2 cellular contexts compared by ENCODE assay signal in the genomic region with DNA sequence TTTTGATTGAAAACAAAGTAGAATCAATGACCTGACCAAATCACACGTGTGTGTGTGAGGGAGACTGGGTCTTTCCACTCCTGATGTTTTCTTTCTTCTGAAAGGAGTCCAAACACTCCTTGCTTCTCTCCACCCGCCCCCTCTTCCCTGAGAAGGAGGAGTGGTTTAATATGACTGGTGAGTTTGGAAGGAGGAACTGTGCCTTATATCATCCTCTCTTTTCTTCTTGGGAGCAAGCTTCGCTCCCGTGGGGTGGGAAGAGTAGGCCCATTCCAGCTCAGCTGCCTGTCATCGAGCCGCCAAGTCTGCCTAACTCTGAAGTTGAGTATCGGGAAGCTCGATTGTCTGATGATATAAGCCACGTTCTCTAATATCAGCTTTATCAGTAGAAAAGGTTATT.
TF ChIP-seq lines count a peak whose summit lies in the region.

No MANE protein-coding gene starts in this region.

TF ChIP-seq in SK-N-SH, 30 proteins besides CTCF, POLR2A, EP300 and RAD21 (continued from another document):
- no peak for TF ChIP-seq JUND (IDR thresholded peaks at IDR 0.05)

TF ChIP-seq in neural cell, 6 proteins besides CTCF, POLR2A, EP300 and RAD21 (continued from another document):
- TF ChIP-seq, protein P1, sequence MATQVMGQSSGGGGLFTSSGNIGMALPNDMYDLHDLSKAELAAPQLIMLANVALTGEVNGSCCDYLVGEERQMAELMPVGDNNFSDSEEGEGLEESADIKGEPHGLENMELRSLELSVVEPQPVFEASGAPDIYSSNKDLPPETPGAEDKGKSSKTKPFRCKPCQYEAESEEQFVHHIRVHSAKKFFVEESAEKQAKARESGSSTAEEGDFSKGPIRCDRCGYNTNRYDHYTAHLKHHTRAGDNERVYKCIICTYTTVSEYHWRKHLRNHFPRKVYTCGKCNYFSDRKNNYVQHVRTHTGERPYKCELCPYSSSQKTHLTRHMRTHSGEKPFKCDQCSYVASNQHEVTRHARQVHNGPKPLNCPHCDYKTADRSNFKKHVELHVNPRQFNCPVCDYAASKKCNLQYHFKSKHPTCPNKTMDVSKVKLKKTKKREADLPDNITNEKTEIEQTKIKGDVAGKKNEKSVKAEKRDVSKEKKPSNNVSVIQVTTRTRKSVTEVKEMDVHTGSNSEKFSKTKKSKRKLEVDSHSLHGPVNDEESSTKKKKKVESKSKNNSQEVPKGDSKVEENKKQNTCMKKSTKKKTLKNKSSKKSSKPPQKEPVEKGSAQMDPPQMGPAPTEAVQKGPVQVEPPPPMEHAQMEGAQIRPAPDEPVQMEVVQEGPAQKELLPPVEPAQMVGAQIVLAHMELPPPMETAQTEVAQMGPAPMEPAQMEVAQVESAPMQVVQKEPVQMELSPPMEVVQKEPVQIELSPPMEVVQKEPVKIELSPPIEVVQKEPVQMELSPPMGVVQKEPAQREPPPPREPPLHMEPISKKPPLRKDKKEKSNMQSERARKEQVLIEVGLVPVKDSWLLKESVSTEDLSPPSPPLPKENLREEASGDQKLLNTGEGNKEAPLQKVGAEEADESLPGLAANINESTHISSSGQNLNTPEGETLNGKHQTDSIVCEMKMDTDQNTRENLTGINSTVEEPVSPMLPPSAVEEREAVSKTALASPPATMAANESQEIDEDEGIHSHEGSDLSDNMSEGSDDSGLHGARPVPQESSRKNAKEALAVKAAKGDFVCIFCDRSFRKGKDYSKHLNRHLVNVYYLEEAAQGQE (IDR thresholded peaks at IDR 0.05; ENCODE audit: borderline replicate concordance): no peak
- TF ChIP-seq SMC3 (conservative IDR thresholded peaks at IDR 0.05; ENCODE audit: poor library complexity) (no peak), TAF1 (IDR thresholded peaks at IDR 0.05; ENCODE audit: low read depth) (no peak)
